ENCODE assay signal across 9 cellular contexts in genomic region chr9:111896942-111897830, GRCh38. TPM values are rescaled to one million over a fixed set of nuclear protein-coding genes. Genes with fewer than 3 reads are reported as not detected.
DNase-seq lines count a peak whose midpoint lies in the region; ATAC-seq and TF ChIP-seq lines count a peak whose summit lies in the region.
"Had no signal": no experiment of that assay in that cellular context is flagged by ENCODE, and none has a peak within 500 bp of the region (broad histone marks: within the 10 kb centered on the region; RNA-seq: fewer than 3 reads in every experiment).

No MANE protein-coding gene starts in this region.

- no peaks in the 10 kb centered on the region for H3K9me3 Mint-ChIP-seq in CD4-positive, alpha-beta T cell

- H3K36me3 Mint-ChIP-seq in CD4-positive, alpha-beta T cell (ENCODE audit: low read depth): peaks cover 5% of the 10 kb centered on the region
- H3K36me3 Mint-ChIP-seq: activated naive CD8-positive, alpha-beta T cell had no signal

- no peaks in the 10 kb centered on the region for H3K27me3 Mint-ChIP-seq in CD4-positive, alpha-beta T cell
- H3K27me3 Mint-ChIP-seq: activated naive CD8-positive, alpha-beta T cell had no signal

- no peak overlapping the region for H3K4me3 Mint-ChIP-seq in CD4-positive, alpha-beta T cell

- ATAC-seq in CD4-positive, alpha-beta T cell (ENCODE audit: poor library complexity): peak; percentile 54
- ATAC-seq in HG03196 (IDR thresholded peaks at IDR 0.05; ENCODE audit: unreplicated experiment) (peak; percentile 44), RWPE2 (ENCODE audit: low read depth) (peak; percentile 9)

- H3K4me1 ChIP-seq in RWPE2 (ENCODE audit: insufficient read depth, poor library complexity, severe bottlenecking) (peaks cover 38% of the 10 kb centered on the region), sigmoid colon (peaks cover 0 to 50% (median 46%) of the 10 kb centered on the region in 4 donors)

- peak in 4 of 10 experiments; percentile 10 to 56 (median 43) for DNase-seq in CD4-positive, alpha-beta T cell
- DNase-seq in RWPE2 (ENCODE audit: low spot score): no peak
- DNase-seq in anterior cingulate cortex (lab: John Stamatoyannopoulos, UW): peak in 48 of 58 donors; percentile 10 to 88 (median 70)
- DNase-seq in hippocampal formation (lab: John Stamatoyannopoulos, UW): peak; percentile 72 to 77
- peak; percentile 79 for DNase-seq in sigmoid colon
- no peak for DNase-seq in cortex of kidney (lab: John Stamatoyannopoulos, UW)

- H3K27ac Mint-ChIP-seq in CD4-positive, alpha-beta T cell: no peak overlapping the region

- WGBS in sigmoid colon, 2 donors: 0% methylated on average over 73 of the region's 73 CpGs

- H3K27ac ChIP-seq in CD4-positive, alpha-beta T cell (ENCODE audit: low read depth, low read length): peak overlapping the region; percentile 58
- H3K27ac ChIP-seq in RWPE2 (ENCODE audit: poor library complexity, severe bottlenecking) (peak overlapping the region; percentile 89), sigmoid colon (peak overlapping the region; percentile 96 to 99 (median 98))

- H3K4me1 Mint-ChIP-seq in CD4-positive, alpha-beta T cell (ENCODE audit: low read depth): peaks cover 27% of the 10 kb centered on the region

- H3K36me3 ChIP-seq in RWPE2 (ENCODE audit: low read depth) (peaks cover 9% of the 10 kb centered on the region; the same call in 1 of the 2 replicates), sigmoid colon (no peaks in the 10 kb centered on the region)

- H3K4me3 ChIP-seq in RWPE2 (ENCODE audit: severe bottlenecking) (peak overlapping the region; percentile 57), sigmoid colon (peak overlapping the region; percentile 87 to 97 (median 96))

- POLR2A ChIA-PET in CD4-positive, alpha-beta T cell (lab: Charles Lee): interaction anchor here (0.6 to 3.5 kb wide), 32 partner anchors 11 to 1513 kb away, joined by 3 to 37 read pairs (median 4); partner anchors contain the start of genes C9orf43, DNAJC25, HSDL2 and POLE3

- H3K9me3 ChIP-seq in CD4-positive, alpha-beta T cell (ENCODE audit: control insufficient read depth, low read length): no peaks in the 10 kb centered on the region
- H3K9me3 ChIP-seq in RWPE2 (ENCODE audit: severe bottlenecking) (no peaks in the 10 kb centered on the region), sigmoid colon (no peaks in the 10 kb centered on the region)

- TF ChIP-seq CTCF in CD4-positive, alpha-beta T cell (IDR thresholded peaks at IDR 0.05): no peak
- TF ChIP-seq CTCF in RWPE2 (IDR thresholded peaks at IDR 0.05; ENCODE audit: poor library complexity, severe bottlenecking): peak; percentile 19
- TF ChIP-seq CTCF in sigmoid colon (IDR thresholded peaks at IDR 0.05): no peak

- CTCF ChIA-PET in CD4-positive, alpha-beta T cell (lab: Charles Lee): interaction anchor here (0.6 to 1.7 kb wide), 5 partner anchors 22 to 178 kb away, joined by 3 to 4 read pairs (median 4); no protein-coding TSS in a partner anchor

- TF ChIP-seq POLR2A in GM19099 (IDR thresholded peaks at IDR 0.05; ENCODE audit: extremely low read depth, insufficient read length, low read depth) (peak; percentile 8), sigmoid colon (IDR thresholded peaks at IDR 0.05) (no peak)

- H3K27me3 ChIP-seq in CD4-positive, alpha-beta T cell (ENCODE audit: control insufficient read depth, insufficient read depth, low read length): no peaks in the 10 kb centered on the region
- H3K27me3 ChIP-seq in RWPE2 (ENCODE audit: insufficient read depth, poor library complexity, severe bottlenecking) (no peaks in the 10 kb centered on the region), sigmoid colon (no peaks in the 10 kb centered on the region)

- TF ChIP-seq EP300 in sigmoid colon (IDR thresholded peaks at IDR 0.05): no peak

- intact Hi-C loops in CD4-positive, alpha-beta T cell (cut with DNase I, micrococcal nuclease): loop anchor here (1.0 to 10.0 kb wide), 10 partner anchors 24 to 858 kb away; partner anchors contain the start of genes PTBP3 (in 2 of the 2), DNAJC25 (in 1 of the 2), HSDL2 (in 1 of the 2) and SNX30 (in 1 of the 2)
- intact Hi-C loops in sigmoid colon (cut with DNase I): loop anchor here (1.0 to 10.0 kb wide), 6 partner anchors 115 to 590 kb away; partner anchors contain the start of genes KIAA1958, PTBP3 and PTGR1

RNA-seq across cellular contexts. Expression of gene UGCG, which starts 0.6 kb away (rescaled TPM):
- 10 to 100 TPM; 42.1 to 44.0 TPM for total RNA-seq in CD4-positive, alpha-beta T cell
- total RNA-seq in sigmoid colon: 10 to 100 TPM; 18.6 to 89.3 (median 27.0) TPM
- polyA plus RNA-seq in sigmoid colon: 10 to 100 TPM in 2 of 3 donors, 1 to 10 TPM in 1; 7.8 to 20.7 (median 12.5) TPM

Comparison
In these comparisons a context has a peak if more than half of its experiments do, and no peak if none do; other contexts are left out.
1. DNase-seq: peak in anterior cingulate cortex (48 of 58), hippocampal formation (2 of 2) and sigmoid colon (single experiment); none in RWPE2 (single experiment) and cortex of kidney (single experiment).
2. Peak in every context shown above with its lines, with median percentiles within 50 percentile points of each other: ATAC-seq and H3K27ac ChIP-seq.